Comparison of ENCODE assay signal across 27 cellular contexts in genomic region chr1:54225378-54225777, GRCh38. TPM values are rescaled to one million over a fixed set of nuclear protein-coding genes. Genes with fewer than 3 reads are reported as not detected.
DNase-seq lines count a peak whose midpoint lies in the region; ATAC-seq and TF ChIP-seq lines count a peak whose summit lies in the region.
"Had no signal": no experiment of that assay in that cellular context is flagged by ENCODE, and none has a peak within 500 bp of the region (broad histone marks: within the 10 kb centered on the region; RNA-seq: fewer than 3 reads in every experiment).

No MANE protein-coding gene starts in this region.

- DNase-seq in T-helper 1 cell (no peak), chondrocyte (ENCODE audit: low spot score) (no peak), nephron progenitor cell (no peak), cardiac septum (ENCODE audit: low spot score) (no peak), left cardiac atrium (no peak)
- no peak for DNase-seq in CD4-positive, CD25-positive, alpha-beta regulatory T cell
- DNase-seq in activated CD4-positive, CD25-positive, alpha-beta regulatory T cell treated with anti-CD3 and anti-CD28 coated beads, Interleukin-2, amount 50 U/mL, for 72 hours = no peak
- DNase-seq: activated CD8-positive, alpha-beta memory T cell treated with anti-CD3 and anti-CD28 coated beads, Interleukin-2, amount 50 U/mL, for 4 hours; activated gamma-delta T cell; CD8-positive, alpha-beta memory T cell; DMS153; GOT3; hippocampal formation; Karpas-422; NCI-H1436; NCI-H2081 treated with DMSO at 0.1 percent for 48 hours; NCI-H226; NCI-H69; occipital lobe; stimulated activated naive CD8-positive, alpha-beta T cell treated with anti-CD3 and anti-CD28 coated beads, Interleukin-15, Interleukin-2, amounts not matched to agents 100 U/mL and 50 U/mL, for 24 hours; uterus had no signal

- H3K9me3 Mint-ChIP-seq in T-helper 1 cell treated with Interleukin-12 subunit alpha and Interleukin-12 subunit beta and Interleukin-4 antibody, amounts not matched to agents 30 μg/mL and 1 μg/mL, for 36 hours = no peaks in the 10 kb centered on the region
- H3K9me3 Mint-ChIP-seq in CD4-positive, CD25-positive, alpha-beta regulatory T cell = no peaks in the 10 kb centered on the region
- H3K9me3 Mint-ChIP-seq in chondrocyte (ENCODE audit: low read depth) (no peaks in the 10 kb centered on the region), nephron progenitor cell (no peaks in the 10 kb centered on the region)
- H3K9me3 Mint-ChIP-seq: CD8-positive, alpha-beta memory T cell; memory B cell had no signal

- H3K36me3 ChIP-seq in CD4-positive, CD25-positive, alpha-beta regulatory T cell (ENCODE audit: control insufficient read depth, insufficient read depth, low read length) = peaks cover 11% of the 10 kb centered on the region
- H3K36me3 ChIP-seq: breast epithelium, thoracic aorta, uterus had no signal

- ATAC-seq in CD4-positive, CD25-positive, alpha-beta regulatory T cell (ENCODE audit: low read depth in 2 of 2) = no peak
- ATAC-seq in left cardiac atrium = no peak
- ATAC-seq: gastroesophageal sphincter; stimulated activated naive CD8-positive, alpha-beta T cell treated with anti-CD3 and anti-CD28 coated beads, Interleukin-15, Interleukin-2, amounts not matched to agents 100 U/mL and 50 U/mL, for 24 hours had no signal

- no peaks in the 10 kb centered on the region for H3K27me3 Mint-ChIP-seq in T-helper 1 cell treated with Interleukin-12 subunit alpha and Interleukin-12 subunit beta and Interleukin-4 antibody, amounts not matched to agents 30 μg/mL and 1 μg/mL, for 36 hours (ENCODE audit: low read depth)
- H3K27me3 Mint-ChIP-seq in CD4-positive, CD25-positive, alpha-beta regulatory T cell = no peaks in the 10 kb centered on the region
- H3K27me3 Mint-ChIP-seq in chondrocyte (ENCODE audit: low read depth) (no peaks in the 10 kb centered on the region), nephron progenitor cell (ENCODE audit: low read depth, poor library complexity) (peaks cover 8% of the 10 kb centered on the region)
- H3K27me3 Mint-ChIP-seq: CD8-positive, alpha-beta memory T cell; memory B cell had no signal

- no peaks in the 10 kb centered on the region for H3K4me1 ChIP-seq in CD4-positive, CD25-positive, alpha-beta regulatory T cell (ENCODE audit: control insufficient read depth, insufficient read depth, low read length, poor library complexity, severe bottlenecking)

- H3K27ac ChIP-seq in CD4-positive, CD25-positive, alpha-beta regulatory T cell (ENCODE audit: insufficient read depth, low read length, poor library complexity, severe bottlenecking) = no peak overlapping the region
- H3K27ac ChIP-seq: breast epithelium, gastroesophageal sphincter, thoracic aorta, uterus, VCaP had no signal

- TF ChIP-seq CTCF in chondrocyte (IDR thresholded peaks at IDR 0.05) = no peak
- TF ChIP-seq CTCF in nephron progenitor cell (IDR thresholded peaks at IDR 0.05) = no peak

- no peak overlapping the region for H3K4me3 Mint-ChIP-seq in T-helper 1 cell treated with Interleukin-12 subunit alpha and Interleukin-12 subunit beta and Interleukin-4 antibody, amounts not matched to agents 30 μg/mL and 1 μg/mL, for 36 hours
- no peak overlapping the region for H3K4me3 Mint-ChIP-seq in CD4-positive, CD25-positive, alpha-beta regulatory T cell
- no peak overlapping the region for H3K4me3 Mint-ChIP-seq in chondrocyte (ENCODE audit: unreplicated experiment)
- no peak overlapping the region for H3K4me3 Mint-ChIP-seq in nephron progenitor cell
- H3K4me3 Mint-ChIP-seq: CD8-positive, alpha-beta memory T cell; memory B cell had no signal

- H3K4me1 Mint-ChIP-seq in T-helper 1 cell treated with Interleukin-12 subunit alpha and Interleukin-12 subunit beta and Interleukin-4 antibody, amounts not matched to agents 30 μg/mL and 1 μg/mL, for 36 hours (ENCODE audit: low read depth) = peaks cover 13% of the 10 kb centered on the region
- peaks cover 0 to 7% (median 4%) of the 10 kb centered on the region in 4 donors for H3K4me1 Mint-ChIP-seq in CD4-positive, CD25-positive, alpha-beta regulatory T cell
- H3K4me1 Mint-ChIP-seq in chondrocyte (ENCODE audit: low read depth) (peaks cover 40% of the 10 kb centered on the region), nephron progenitor cell (peaks cover 49% of the 10 kb centered on the region)
- H3K4me1 Mint-ChIP-seq: memory B cell had no signal

- H3K4me3 ChIP-seq in CD4-positive, CD25-positive, alpha-beta regulatory T cell (ENCODE audit: low read depth, low read length) = no peak overlapping the region
- H3K4me3 ChIP-seq: breast epithelium, gastroesophageal sphincter, thoracic aorta, uterus had no signal

- H3K27me3 ChIP-seq in CD4-positive, CD25-positive, alpha-beta regulatory T cell (ENCODE audit: control insufficient read depth, insufficient read depth, low read length) = no peaks in the 10 kb centered on the region
- H3K27me3 ChIP-seq: breast epithelium, gastroesophageal sphincter, uterus had no signal

- intact Hi-C loops in cardiac septum (cut with DNase I) = no loop called here
- intact Hi-C loops in left cardiac atrium (cut with DNase I) = loop anchor here in 1 of 2 donors (10.0 kb wide), 1 partner anchor 179 kb away; the partner anchor contains the start of gene SSBP3

- H3K27ac Mint-ChIP-seq in T-helper 1 cell treated with Interleukin-12 subunit alpha and Interleukin-12 subunit beta and Interleukin-4 antibody, amounts not matched to agents 30 μg/mL and 1 μg/mL, for 36 hours = peak overlapping the region; percentile 31
- peak overlapping the region in 2 of 3 donors; percentile 12 to 83 for H3K27ac Mint-ChIP-seq in CD4-positive, CD25-positive, alpha-beta regulatory T cell
- H3K27ac Mint-ChIP-seq in chondrocyte (ENCODE audit: unreplicated experiment) (peak overlapping the region; percentile 5), nephron progenitor cell (peak overlapping the region; percentile 95)
- H3K27ac Mint-ChIP-seq: memory B cell had no signal

- no peaks in the 10 kb centered on the region for H3K9me3 ChIP-seq in CD4-positive, CD25-positive, alpha-beta regulatory T cell (ENCODE audit: control insufficient read depth in 2 of 2, low read length in 2 of 2)
- H3K9me3 ChIP-seq: breast epithelium, gastroesophageal sphincter, thoracic aorta, uterus had no signal

- peaks cover 21% of the 10 kb centered on the region for H3K36me3 Mint-ChIP-seq in T-helper 1 cell treated with Interleukin-12 subunit alpha and Interleukin-12 subunit beta and Interleukin-4 antibody, amounts not matched to agents 30 μg/mL and 1 μg/mL, for 36 hours (ENCODE audit: low read depth)
- H3K36me3 Mint-ChIP-seq in CD4-positive, CD25-positive, alpha-beta regulatory T cell = peaks cover 16% of the 10 kb centered on the region
- H3K36me3 Mint-ChIP-seq in chondrocyte (ENCODE audit: low read depth) (peaks cover 2% of the 10 kb centered on the region), nephron progenitor cell (ENCODE audit: low read depth) (peaks cover 41% of the 10 kb centered on the region)

RNA-seq across cellular contexts. Expression of gene MRPL37, which starts 25.4 kb away (rescaled TPM):
- 34.5 TPM for total RNA-seq in CD4-positive, CD25-positive, alpha-beta regulatory T cell
- polyA plus RNA-seq in CD4-positive, CD25-positive, alpha-beta regulatory T cell = 10 to 100 TPM; 62.0 to 66.7 (median 65.3) TPM
- 66.0 to 66.9 TPM (median 66.3 TPM) in 3 replicates for total RNA-seq in chondrocyte
- 71.7 TPM for total RNA-seq in cardiac septum
- total RNA-seq in left cardiac atrium = 10 to 100 TPM; 54.7 to 64.2 TPM

RNA-seq across cellular contexts. Expression of gene CYB5RL, which starts 25.5 kb away (rescaled TPM):
- 3.7 TPM for total RNA-seq in CD4-positive, CD25-positive, alpha-beta regulatory T cell
- 1 to 10 TPM; 1.1 to 4.8 (median 3.1) TPM for polyA plus RNA-seq in CD4-positive, CD25-positive, alpha-beta regulatory T cell
- 7.0 to 7.8 TPM (median 7.5 TPM) in 3 replicates for total RNA-seq in chondrocyte
- 5.7 TPM for total RNA-seq in cardiac septum
- total RNA-seq in left cardiac atrium = 1 to 10 TPM; 4.4 to 7.2 TPM

Comparison
In these comparisons a context has a peak if more than half of its experiments do, and no peak if none do; other contexts are left out.
1. H3K27ac Mint-ChIP-seq: peak in every context shown above with its lines; median percentile 95 in nephron progenitor cell; 48 in CD4-positive, CD25-positive, alpha-beta regulatory T cell; 31 in T-helper 1 cell treated with Interleukin-12 subunit alpha and Interleukin-12 subunit beta and Interleukin-4 antibody, amounts not matched to agents 30 μg/mL and 1 μg/mL, for 36 hours; 5 in chondrocyte.